Comparison of ENCODE assay signal across 8 cellular contexts in the genomic region with DNA sequence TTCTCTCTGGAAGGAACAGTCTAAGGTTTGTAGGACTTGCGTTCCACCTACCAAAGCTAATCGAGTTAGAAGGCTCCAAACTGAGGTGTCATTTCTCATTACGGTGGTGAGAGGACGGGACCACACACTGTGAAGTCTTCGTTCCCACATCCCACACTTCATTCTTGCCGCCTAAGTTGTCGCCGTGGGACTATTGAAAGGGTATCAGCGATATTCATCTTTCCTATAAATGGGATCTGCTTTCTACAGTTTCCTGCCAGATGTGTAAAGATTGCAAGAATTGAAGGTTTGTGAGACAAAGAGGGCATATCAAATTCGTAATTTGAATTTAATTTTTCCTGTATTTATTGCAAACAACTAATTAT. TPM values are rescaled to one million over a fixed set of nuclear protein-coding genes. Genes with fewer than 3 reads are reported as not detected.
DNase-seq lines count a peak whose midpoint lies in the region; ATAC-seq and TF ChIP-seq lines count a peak whose summit lies in the region.

No MANE protein-coding gene starts in this region.

- H3K4me1 ChIP-seq in heart left ventricle = peaks cover 0 to 34% (median 19%) of the 10 kb centered on the region in 12 donors

- H3K4me1 Mint-ChIP-seq in MCF 10A (ENCODE audit: insufficient read depth, unreplicated experiment) (peaks cover 6% of the 10 kb centered on the region), mesothelial cell of epicardium (peaks cover 21% of the 10 kb centered on the region)

- H3K9me3 ChIP-seq in heart left ventricle = no peaks in the 10 kb centered on the region

- TF ChIP-seq POLR2A in heart left ventricle (IDR thresholded peaks at IDR 0.05) = no peak

- H3K9me3 Mint-ChIP-seq in MCF 10A (ENCODE audit: unreplicated experiment) = no peaks in the 10 kb centered on the region
- H3K9me3 Mint-ChIP-seq in mesothelial cell of epicardium = no peaks in the 10 kb centered on the region

- POLR2A ChIA-PET in MCF 10A (lab: Yijun Ruan, JAX) = interaction anchor here (0.5 to 6.5 kb wide), 19 partner anchors 11 to 600 kb away, joined by 3 to 60 read pairs (median 7); partner anchors contain the start of genes CLTC, PRR11, PTRH2 and SKA2

- intact Hi-C loops in heart left ventricle (cut with DNase I) (loop anchor here in 6 of 10 donors (1.0 to 10.0 kb wide), 5 partner anchors 45 to 592 kb away; partner anchors contain the start of genes PRR11 (in 4 of the 6), SKA2 (in 4 of the 6) and MTMR4 (in 1 of the 6)), Right ventricle myocardium inferior (cut with DNase I) (loop anchor here (10.0 kb wide), 2 partner anchors 48 to 592 kb away; partner anchors contain the start of genes MTMR4, PRR11 and SKA2), MCF 10A (cut with micrococcal nuclease) (loop anchor here (2.0 kb wide), 1 partner anchor 48 kb away; the partner anchor contains the start of genes PRR11 and SKA2)

- H3K36me3 Mint-ChIP-seq in MCF 10A (ENCODE audit: insufficient read depth, unreplicated experiment) = peaks cover 43% of the 10 kb centered on the region
- peaks cover 8% of the 10 kb centered on the region for H3K36me3 Mint-ChIP-seq in mesothelial cell of epicardium

- CTCF ChIA-PET in MCF 10A (lab: Yijun Ruan, JAX) = interaction anchor here (1.0 kb wide), 1 partner anchor 48 kb away, joined by 3 read pairs; the partner anchor contains the start of genes PRR11 and SKA2

- DNase-seq in heart left ventricle = no peak
- no peak for DNase-seq in Right ventricle myocardium inferior (ENCODE audit: missing footprints)
- no peak for DNase-seq in MCF 10A (ENCODE audit: unreplicated experiment)
- DNase-seq in mesothelial cell of epicardium (ENCODE audit: low spot score in 2 of 2, unreplicated experiment in 2 of 2) = no peak
- DNase-seq in mucosa of gallbladder (ENCODE audit: low spot score) = no peak
- no peak for DNase-seq in effector CD4-positive, alpha-beta T cell
- no peak for DNase-seq in SKM-1 treated with dmso at 0.1 percent for 144 hours (lab: John Stamatoyannopoulos, UW; ENCODE audit: unreplicated experiment)

- peak overlapping the region; percentile 78 to 100 (median 89) for H3K4me3 ChIP-seq in heart left ventricle

- peaks cover 0 to 30% (median 22%) of the 10 kb centered on the region in 9 donors for H3K36me3 ChIP-seq in heart left ventricle

- 2 to 4% (median 3%) methylated on average over 10 of the region's 10 CpGs for WGBS in heart left ventricle, 4 donors

- BruUV-seq in MCF 10A (replicated peaks; lab: Mats Ljungman, UMichigan) = TSS peak; percentile 80

- ATAC-seq in heart left ventricle = peak in 1 of 4 donors; percentile 7
- no peak for ATAC-seq in Right ventricle myocardium inferior
- no peak for ATAC-seq in GM21447 (IDR thresholded peaks at IDR 0.05; ENCODE audit: unreplicated experiment)

- H3K27me3 Mint-ChIP-seq in MCF 10A (ENCODE audit: insufficient read depth, unreplicated experiment) (no peaks in the 10 kb centered on the region), mesothelial cell of epicardium (ENCODE audit: low read depth) (no peaks in the 10 kb centered on the region)

- H3K4me3 Mint-ChIP-seq in MCF 10A (ENCODE audit: unreplicated experiment) = peak overlapping the region; percentile 82
- H3K4me3 Mint-ChIP-seq in mesothelial cell of epicardium = peak overlapping the region; percentile 95

- TF ChIP-seq CTCF in heart left ventricle (IDR thresholded peaks at IDR 0.05) (no peak), MCF 10A (IDR thresholded peaks at IDR 0.05; ENCODE audit: unreplicated experiment) (no peak), mesothelial cell of epicardium (IDR thresholded peaks at IDR 0.05; ENCODE audit: unreplicated experiment) (no peak)

- H3K27ac ChIP-seq in heart left ventricle = peak overlapping the region in 10 of 12 donors; percentile 85 to 96 (median 93)

- peak overlapping the region; percentile 95 for H3K27ac Mint-ChIP-seq in MCF 10A (ENCODE audit: low read depth, unreplicated experiment)
- H3K27ac Mint-ChIP-seq in mesothelial cell of epicardium = peak overlapping the region; percentile 70

- no peaks in the 10 kb centered on the region for H3K27me3 ChIP-seq in heart left ventricle

RNA-seq across cellular contexts. Expression of gene TRIM37, which starts 0.6 kb away (rescaled TPM):
- total RNA-seq in heart left ventricle (10 to 100 TPM; 17.2 to 26.2 (median 19.2) TPM), Right ventricle myocardium inferior (20.2 TPM), MCF 10A (2022) (38.9 and 39.8 TPM in 2 replicates), mesothelial cell of epicardium (23.0 to 25.3 TPM (median 24.4 TPM) in 3 replicates), mucosa of gallbladder (24.8 TPM)
- polyA plus RNA-seq in heart left ventricle = 10 to 100 TPM in 1 of 2 donors, 1 to 10 TPM in 1; 5.8 to 19.1 TPM

RNA-seq across cellular contexts. Expression of gene SKA2, which starts 47.7 kb away (rescaled TPM):
- total RNA-seq in heart left ventricle = 10 to 100 TPM; 23.7 to 52.3 (median 39.1) TPM
- 10 to 100 TPM; 33.8 to 44.9 TPM for polyA plus RNA-seq in heart left ventricle
- total RNA-seq in Right ventricle myocardium inferior = 32.7 TPM
- total RNA-seq in MCF 10A (2022) = 54.6 and 57.5 TPM in 2 replicates
- total RNA-seq in mesothelial cell of epicardium = 59.6 to 64.0 TPM (median 61.7 TPM) in 3 replicates
- total RNA-seq in mucosa of gallbladder = 20.4 TPM

RNA-seq across cellular contexts. Expression of gene PRR11, which starts 48.3 kb away (rescaled TPM):
- total RNA-seq in heart left ventricle (10 to 100 TPM in 1 of 9 donors, 1 to 10 TPM in 5, under 1 TPM in 3; 0.51 to 11.4 (median 1.1) TPM), Right ventricle myocardium inferior (1.5 TPM), MCF 10A (2022) (35.7 and 48.5 TPM in 2 replicates), mesothelial cell of epicardium (13.3 to 15.2 TPM (median 15.1 TPM) in 3 replicates), mucosa of gallbladder (2.0 TPM)
- polyA plus RNA-seq in heart left ventricle = under 1 TPM; 0.15 to 0.61 TPM
